ENCODE assay signal across 23 cellular contexts in the genomic region with DNA sequence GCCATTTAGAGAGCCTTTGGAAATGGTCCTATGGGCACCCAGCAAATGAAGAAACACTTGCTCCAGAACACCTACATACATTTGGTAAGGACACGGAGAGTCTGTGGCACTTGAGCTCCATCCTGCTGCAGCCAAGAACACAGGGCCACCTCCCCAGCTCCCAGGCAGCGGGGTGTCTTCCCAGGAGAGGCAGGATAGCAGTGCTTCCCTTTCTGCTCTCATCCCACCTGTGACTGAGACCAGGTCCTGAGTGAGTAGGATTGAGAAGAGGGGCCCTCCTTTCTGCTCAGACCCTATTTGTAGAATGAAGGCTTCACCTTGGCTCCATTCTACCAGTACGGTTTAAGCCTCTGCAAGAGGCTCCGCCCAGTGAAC. TPM values are rescaled to one million over a fixed set of nuclear protein-coding genes. Genes with fewer than 3 reads are reported as not detected.
A peak's percentile ranks its signal among the peaks of the same experiment; 100 is the strongest.
DNase-seq lines count a peak whose midpoint lies in the region; ATAC-seq, FAIRE-seq and TF ChIP-seq lines count a peak whose summit lies in the region.
"Had no signal": no experiment of that assay in that cellular context is flagged by ENCODE, and none has a peak within 500 bp of the region (broad histone marks: within the 10 kb centered on the region; RNA-seq: fewer than 3 reads in every experiment).

No MANE protein-coding gene starts in this region.

- no peaks in the 10 kb centered on the region for H3K27me3 ChIP-seq in mesenchymal stem cell (ENCODE audit: control insufficient read depth in 1 of 2, insufficient read depth in 1 of 2, low read length in 2 of 2)
- H3K27me3 ChIP-seq in trophoblast cell (ENCODE audit: insufficient read depth, low read length): no peaks in the 10 kb centered on the region
- no peaks in the 10 kb centered on the region for H3K27me3 ChIP-seq in Caco-2 (replicated peaks; ENCODE audit: control insufficient read depth, insufficient read depth, low read length)
- H3K27me3 ChIP-seq: MG63 had no signal

- DNase-seq in HFFc6 (no peak), mesenchymal stem cell (no peak), trophoblast cell (no peak), Caco-2 (no peak), H54 (ENCODE audit: insufficient read length, low spot score) (no peak)
- DNase-seq in central memory CD8-positive, alpha-beta T cell (ENCODE audit: low spot score in 2 of 2): no peak
- DNase-seq: DMS53, GDM1, Kasumi-1, MG63, NCI-H1092 treated with DMSO at 0.1 percent for 48 hours, NCI-H1436 treated with DMSO at 0.1 percent for 48 hours, NCI-H2029, NCI-H2227 treated with DMSO at 0.1 percent for 48 hours, NCI-H510A had no signal

- H3K9me3 Mint-ChIP-seq in HFFc6 (peaks cover 10% of the 10 kb centered on the region; the same call in 1 of the 2 replicates), Caco-2 (ENCODE audit: unreplicated experiment) (no peaks in the 10 kb centered on the region)
- H3K9me3 Mint-ChIP-seq in central memory CD8-positive, alpha-beta T cell: peaks cover 6% of the 10 kb centered on the region

- peak overlapping the region; percentile 50 for H3K27ac ChIP-seq in mesenchymal stem cell (ENCODE audit: low read length, poor library complexity, severe bottlenecking)
- H3K27ac ChIP-seq in trophoblast cell (ENCODE audit: low read depth, low read length): no peak overlapping the region
- H3K27ac ChIP-seq: A549 had no signal

- TF ChIP-seq CTCF in HFFc6 (IDR thresholded peaks at IDR 0.05) (no peak), Caco-2 (IDR thresholded peaks at IDR 0.05; ENCODE audit: insufficient read depth in 1 of 2, low read depth in 1 of 2, low read length in 1 of 2, severe bottlenecking in 1 of 2, unreplicated experiment in 1 of 2) (no peak)

- H2BK120ac ChIP-seq in mesenchymal stem cell (ENCODE audit: low read depth, low read length) (no peak overlapping the region), trophoblast cell (ENCODE audit: insufficient read depth, low read length, poor library complexity) (no peak overlapping the region)

- TF ChIP-seq POLR2A in H54 (IDR thresholded peaks at IDR 0.05; ENCODE audit: low read depth, low read length): no peak

- no peak overlapping the region for H3K4me2 ChIP-seq in mesenchymal stem cell (ENCODE audit: low read length, poor library complexity, severe bottlenecking)
- H3K4me2 ChIP-seq in trophoblast cell (ENCODE audit: low read length): no peak overlapping the region
- H3K4me2 ChIP-seq: A549 had no signal

- H3K4me3 Mint-ChIP-seq in HFFc6 (no peak overlapping the region), Caco-2 (ENCODE audit: unreplicated experiment) (no peak overlapping the region)
- H3K4me3 Mint-ChIP-seq in central memory CD8-positive, alpha-beta T cell: no peak overlapping the region
- H3K4me3 Mint-ChIP-seq: B cell, CD14-positive monocyte had no signal

- H3K4me1 ChIP-seq in mesenchymal stem cell (ENCODE audit: control insufficient read depth, insufficient read depth, low read depth, low read length) (peaks cover 17% of the 10 kb centered on the region), trophoblast cell (ENCODE audit: control insufficient read depth in 1 of 2, insufficient read depth in 2 of 2, low read length in 2 of 2) (peaks cover 10 to 15% of the 10 kb centered on the region in 2 experiments), Caco-2 (no peaks in the 10 kb centered on the region; the same call in 1 of the 2 replicates)

- H2AFZ ChIP-seq in mesenchymal stem cell (ENCODE audit: low read depth, low read length) (no peak overlapping the region), trophoblast cell (ENCODE audit: insufficient read depth, low read length, poor library complexity) (no peak overlapping the region)

- H3K4ac ChIP-seq in mesenchymal stem cell (ENCODE audit: low read depth in 1 of 2, low read length in 2 of 2) (no peak overlapping the region), trophoblast cell (ENCODE audit: low read depth, low read length) (peak overlapping the region; percentile 61)

- CTCF ChIA-PET in Caco-2 (lab: Charles Lee): no interaction called here

- peaks cover 11% of the 10 kb centered on the region for H3K79me1 ChIP-seq in mesenchymal stem cell (replicated peaks; ENCODE audit: low read length, poor library complexity, severe bottlenecking)
- peaks cover 14% of the 10 kb centered on the region for H3K79me1 ChIP-seq in trophoblast cell (ENCODE audit: low read length)

- no peak for FAIRE-seq in H54 (lab: Jason Lieb, UNC)
- FAIRE-seq: A549, D721Med, GM18507, GM19239 had no signal

- H2AK5ac ChIP-seq in mesenchymal stem cell (ENCODE audit: low read length, severe bottlenecking) (no peak overlapping the region), trophoblast cell (ENCODE audit: low read length) (no peak overlapping the region)

- H4K91ac ChIP-seq in mesenchymal stem cell (ENCODE audit: low read length): peak overlapping the region; percentile 20
- H4K91ac ChIP-seq in trophoblast cell (ENCODE audit: low read depth, low read length): no peak overlapping the region

- no TSS peak for BruUV-seq in Caco-2 (replicated peaks; lab: Mats Ljungman, UMichigan)

- H3K9ac ChIP-seq in mesenchymal stem cell (ENCODE audit: low read length) (no peak overlapping the region), trophoblast cell (ENCODE audit: low read length) (no peak overlapping the region)

- H3K79me2 ChIP-seq in trophoblast cell (ENCODE audit: control insufficient read depth, insufficient read depth, low read length, poor library complexity): peaks cover 16% of the 10 kb centered on the region

- H2BK12ac ChIP-seq in mesenchymal stem cell (ENCODE audit: low read length in 2 of 2) (no peak overlapping the region), trophoblast cell (ENCODE audit: low read length) (no peak overlapping the region)

- H4K8ac ChIP-seq in mesenchymal stem cell (ENCODE audit: low read length) (no peak overlapping the region), trophoblast cell (ENCODE audit: low read depth, low read length) (no peak overlapping the region)

- H3K36me3 Mint-ChIP-seq in HFFc6 (ENCODE audit: low read depth) (peaks cover 18% of the 10 kb centered on the region), Caco-2 (ENCODE audit: insufficient read depth, unreplicated experiment) (peaks cover 6% of the 10 kb centered on the region)
- peaks cover 19% of the 10 kb centered on the region for H3K36me3 Mint-ChIP-seq in central memory CD8-positive, alpha-beta T cell (ENCODE audit: insufficient read depth)

- H2BK5ac ChIP-seq in mesenchymal stem cell (ENCODE audit: low read depth, low read length, poor library complexity, severe bottlenecking) (no peak overlapping the region), trophoblast cell (ENCODE audit: low read depth, low read length, poor library complexity) (no peak overlapping the region)

- intact Hi-C loops in Caco-2 (cut with micrococcal nuclease; ENCODE audit: unreplicated experiment): no loop called here

- H3K23ac ChIP-seq in mesenchymal stem cell (ENCODE audit: low read length in 2 of 2) (no peak overlapping the region), trophoblast cell (ENCODE audit: low read length) (no peak overlapping the region)

- H3K4me3 ChIP-seq in mesenchymal stem cell (ENCODE audit: insufficient read depth in 1 of 2, low read depth in 1 of 2, low read length in 2 of 2) (no peak overlapping the region), trophoblast cell (ENCODE audit: low read depth, low read length) (no peak overlapping the region), Caco-2 (ENCODE audit: low read depth, low read length) (no peak overlapping the region)
- H3K4me3 ChIP-seq: A549, MG63 had no signal

- H3K27ac Mint-ChIP-seq in HFFc6: peak overlapping the region; percentile 31; the same call in 1 of the 2 replicates
- H3K27ac Mint-ChIP-seq in central memory CD8-positive, alpha-beta T cell (ENCODE audit: low read depth): peak overlapping the region; percentile 59
- no peak overlapping the region for H3K27ac Mint-ChIP-seq in Caco-2 (ENCODE audit: unreplicated experiment)
- H3K27ac Mint-ChIP-seq: B cell had no signal

- H2BK15ac ChIP-seq in mesenchymal stem cell (ENCODE audit: low read depth, poor library complexity, severe bottlenecking): no peak overlapping the region

- H3K27me3 Mint-ChIP-seq in HFFc6 (ENCODE audit: insufficient read depth) (no peaks in the 10 kb centered on the region; the same call in 1 of the 2 replicates), Caco-2 (ENCODE audit: insufficient read depth, unreplicated experiment) (no peaks in the 10 kb centered on the region)
- no peaks in the 10 kb centered on the region for H3K27me3 Mint-ChIP-seq in central memory CD8-positive, alpha-beta T cell
- H3K27me3 Mint-ChIP-seq: B cell had no signal

- peaks cover 20 to 22% of the 10 kb centered on the region in 2 experiments for H3K36me3 ChIP-seq in mesenchymal stem cell (ENCODE audit: control insufficient read depth in 1 of 2, insufficient read depth in 2 of 2, low read depth in 1 of 2, low read length in 2 of 2)
- H3K36me3 ChIP-seq in trophoblast cell (ENCODE audit: control insufficient read depth in 1 of 2, insufficient read depth in 2 of 2, low read length in 2 of 2): peaks cover 18 to 23% of the 10 kb centered on the region in 2 experiments
- no peaks in the 10 kb centered on the region for H3K36me3 ChIP-seq in Caco-2 (ENCODE audit: control insufficient read depth, insufficient read depth, low read length)

- ATAC-seq in central memory CD8-positive, alpha-beta T cell (replicated peaks; ENCODE audit: extremely low read depth, poor library complexity, severe bottlenecking): no peak
- no peak for ATAC-seq in GM21526 (IDR thresholded peaks at IDR 0.05; ENCODE audit: low FRiP score, unreplicated experiment)
- ATAC-seq: A549, SK-N-SH treated with all-trans-retinoic acid at 6 μM for 48 hours had no signal

- H3K14ac ChIP-seq in mesenchymal stem cell (ENCODE audit: low read length in 2 of 2) (no peak overlapping the region), trophoblast cell (ENCODE audit: low read length) (no peak overlapping the region)

- H3K9me3 ChIP-seq in mesenchymal stem cell (ENCODE audit: control insufficient read depth, low read length) (no peaks in the 10 kb centered on the region), trophoblast cell (ENCODE audit: insufficient read depth, low read depth, low read length) (no peaks in the 10 kb centered on the region), Caco-2 (no peaks in the 10 kb centered on the region)
- H3K9me3 ChIP-seq: A549 had no signal

- POLR2A ChIA-PET in Caco-2 (lab: Charles Lee): no interaction called here

- no peak overlapping the region for H3K18ac ChIP-seq in mesenchymal stem cell (ENCODE audit: low read depth in 1 of 2, low read length in 2 of 2)
- H3K18ac ChIP-seq in trophoblast cell (ENCODE audit: low read length): peak overlapping the region; percentile 11

- no peak overlapping the region for H4K12ac ChIP-seq in trophoblast cell (ENCODE audit: low read depth, low read length)

- 100% methylated on average over 4 of the region's 4 CpGs for WGBS in mesenchymal stem cell
- no CpG with 5 or more reads among the region's 4 CpGs for WGBS in trophoblast cell (ENCODE audit: extremely low coverage, insufficient coverage, insufficient read length)

- peaks cover 43% of the 10 kb centered on the region for H3K4me1 Mint-ChIP-seq in HFFc6 (ENCODE audit: low read depth)
- H3K4me1 Mint-ChIP-seq in central memory CD8-positive, alpha-beta T cell: peaks cover 34% of the 10 kb centered on the region
- H3K4me1 Mint-ChIP-seq in Caco-2 (ENCODE audit: low read depth, unreplicated experiment): peaks cover 7% of the 10 kb centered on the region

RNA-seq across cellular contexts. Expression of gene C1orf174, which starts 4.1 kb away (rescaled TPM):
- total RNA-seq in HFFc6 (2021; fragmentation: NEBNext Ultra II Directional; extraction: Animal tissue kit (Norgen Biotek cat#: 25700)): 10 to 100 TPM; 19.2 to 23.5 (median 20.7) TPM
- polyA plus RNA-seq in mesenchymal stem cell (2013, experiment 1 of 2): 23.5 TPM
- polyA plus RNA-seq in mesenchymal stem cell (2013, experiment 2 of 2): 24.0 TPM
- polyA plus RNA-seq in trophoblast cell (2013): 26.8 and 28.3 TPM in 2 replicates
- total RNA-seq in Caco-2 (2022): 19.0 and 19.2 TPM in 2 replicates

RNA-seq across cellular contexts. Expression of gene DFFB, which starts 38.7 kb away (rescaled TPM):
- 1 to 10 TPM; 4.5 to 5.8 (median 5.2) TPM for total RNA-seq in HFFc6 (2021; fragmentation: NEBNext Ultra II Directional; extraction: Animal tissue kit (Norgen Biotek cat#: 25700))
- polyA plus RNA-seq in mesenchymal stem cell (2013, experiment 1 of 2): 5.7 TPM
- 5.4 TPM for polyA plus RNA-seq in mesenchymal stem cell (2013, experiment 2 of 2)
- polyA plus RNA-seq in trophoblast cell (2013): 3.7 and 4.2 TPM in 2 replicates
- total RNA-seq in Caco-2 (2022): 7.1 and 7.7 TPM in 2 replicates

RNA-seq across cellular contexts. Expression of gene CEP104, which starts 38.9 kb away (rescaled TPM):
- total RNA-seq in HFFc6 (2021; fragmentation: NEBNext Ultra II Directional; extraction: Animal tissue kit (Norgen Biotek cat#: 25700)): 10 to 100 TPM; 43.2 to 63.4 (median 52.9) TPM
- 19.9 TPM for polyA plus RNA-seq in mesenchymal stem cell (2013, experiment 1 of 2)
- 20.7 TPM for polyA plus RNA-seq in mesenchymal stem cell (2013, experiment 2 of 2)
- 20.4 and 22.4 TPM in 2 replicates for polyA plus RNA-seq in trophoblast cell (2013)
- total RNA-seq in Caco-2 (2022): 35.6 and 36.0 TPM in 2 replicates
